ENCODE assay signal across 16 cellular contexts in genomic region chr4:85446462-85446861, GRCh38. TPM values are rescaled to one million over a fixed set of nuclear protein-coding genes. Genes with fewer than 3 reads are reported as not detected.
DNase-seq lines count a peak whose midpoint lies in the region; ATAC-seq and TF ChIP-seq lines count a peak whose summit lies in the region.
"Had no signal": no experiment of that assay in that cellular context is flagged by ENCODE, and none has a peak within 500 bp of the region (broad histone marks: within the 10 kb centered on the region; RNA-seq: fewer than 3 reads in every experiment).

No MANE protein-coding gene starts in this region.

- TF ChIP-seq EP300 in SK-N-SH (IDR thresholded peaks at IDR 0.05; ENCODE audit: borderline replicate concordance in 1 of 2, low read depth in 1 of 2, low read length in 1 of 2): no peak

- H2AFZ ChIP-seq in SK-N-SH (ENCODE audit: low read depth): no peak overlapping the region

- H3K4me3 ChIP-seq in heart left ventricle: no peak overlapping the region
- no peak overlapping the region for H3K4me3 ChIP-seq in thyroid gland (replicated peaks in 1 of 3)
- no peak overlapping the region for H3K4me3 ChIP-seq in SK-N-SH (ENCODE audit: low read depth in 2 of 2, low read length in 1 of 2)
- H3K4me3 ChIP-seq: BLaER1 had no signal

- H3K4me2 ChIP-seq in SK-N-SH: no peak overlapping the region
- H3K4me2 ChIP-seq: BLaER1 had no signal

- no peaks in the 10 kb centered on the region for H3K27me3 ChIP-seq in heart left ventricle
- no peaks in the 10 kb centered on the region for H3K27me3 ChIP-seq in thyroid gland
- no peaks in the 10 kb centered on the region for H3K27me3 ChIP-seq in SK-N-SH (ENCODE audit: insufficient read depth)
- H3K27me3 ChIP-seq: BLaER1 had no signal

- H3K9ac ChIP-seq in SK-N-SH: no peak overlapping the region
- H3K9ac ChIP-seq: BLaER1 had no signal

- TF ChIP-seq CTCF in heart left ventricle (IDR thresholded peaks at IDR 0.05) (no peak), thyroid gland (IDR thresholded peaks at IDR 0.05) (no peak), SK-N-SH (IDR thresholded peaks at IDR 0.05) (no peak)

- no peak for TF ChIP-seq RAD21 in SK-N-SH (IDR thresholded peaks at IDR 0.05; ENCODE audit: low read length)

- CTCF ChIA-PET in SK-N-SH (lab: Yijun Ruan, JAX): no interaction called here

- H3K36me3 ChIP-seq in heart left ventricle (no peaks in the 10 kb centered on the region), thyroid gland (no peaks in the 10 kb centered on the region), SK-N-SH (replicated peaks in 1 of 2; ENCODE audit: control insufficient read depth in 1 of 2, insufficient read depth in 2 of 2, low read length in 1 of 2) (no peaks in the 10 kb centered on the region)
- H3K36me3 ChIP-seq: BLaER1 had no signal

- peaks cover 0 to 10% (median 0%) of the 10 kb centered on the region in 12 donors for H3K4me1 ChIP-seq in heart left ventricle
- H3K4me1 ChIP-seq in thyroid gland: peaks cover 13 to 18% of the 10 kb centered on the region in 2 donors
- H3K4me1 ChIP-seq in SK-N-SH (ENCODE audit: control insufficient read depth in 1 of 2, insufficient read depth in 2 of 2, low read depth in 1 of 2, low read length in 1 of 2): peaks cover 0 to 8% of the 10 kb centered on the region in 2 experiments; a peak in 2 of 4 replicates
- H3K4me1 ChIP-seq: BLaER1 had no signal

- intact Hi-C loops in Right ventricle myocardium inferior (cut with DNase I): no loop called here
- intact Hi-C loops in cardiac septum (cut with DNase I): loop anchor here (10.0 kb wide), 1 partner anchor 362 kb away; no protein-coding TSS in a partner anchor
- intact Hi-C loops in heart left ventricle (cut with DNase I): loop anchor here in 1 of 10 donors (10.0 kb wide), 1 partner anchor 302 kb away; no protein-coding TSS in a partner anchor
- intact Hi-C loops in left ventricle myocardium superior (cut with micrococcal nuclease): no loop called here
- intact Hi-C loops in thyroid gland (cut with DNase I): no loop called here

- no peaks in the 10 kb centered on the region for H3F3A ChIP-seq in SK-N-SH (replicated peaks; ENCODE audit: insufficient read depth)

- ATAC-seq in Right ventricle myocardium inferior (peak; percentile 68), heart left ventricle (peak; percentile 24 to 82 (median 54)), left ventricle myocardium superior (peak; percentile 77), HG03342 (IDR thresholded peaks at IDR 0.05; ENCODE audit: unreplicated experiment) (no peak), HG03025 (IDR thresholded peaks at IDR 0.05; ENCODE audit: low FRiP score, unreplicated experiment) (no peak)

- DNase-seq in Right ventricle myocardium inferior (ENCODE audit: missing footprints) (no peak), cardiac septum (ENCODE audit: low spot score) (no peak), heart left ventricle (no peak), left ventricle myocardium superior (no peak), thyroid gland (no peak), SK-N-SH (no peak)
- DNase-seq: 8988T; CD4-positive, alpha-beta memory T cell; DMS153; DMS79; GDM1; H9 had no signal

- H3K9me3 ChIP-seq in heart left ventricle (no peaks in the 10 kb centered on the region), thyroid gland (no peaks in the 10 kb centered on the region), SK-N-SH (no peaks in the 10 kb centered on the region)
- H3K9me3 ChIP-seq: BLaER1 had no signal

- whole genome bisulfite sequencing in heart left ventricle, 4 donors: 50 to 73% (median 65%) methylated on average over 1 of the region's 1 CpG
- 76 to 82% methylated on average over 1 of the region's 1 CpG for WGBS in thyroid gland, 2 donors
- WGBS in SK-N-SH (ENCODE audit: low lambda C conversion rate): 47% methylated on average over 1 of the region's 1 CpG

- H3K79me2 ChIP-seq in SK-N-SH (ENCODE audit: insufficient read depth): no peaks in the 10 kb centered on the region

- H3K27ac ChIP-seq in heart left ventricle (peak overlapping the region in 6 of 12 donors; percentile 16 to 50 (median 27)), thyroid gland (peak overlapping the region in 2 of 3 donors; percentile 21 to 62), SK-N-SH (ENCODE audit: low read depth in 2 of 2, low read length in 1 of 2) (no peak overlapping the region)
- H3K27ac ChIP-seq: BLaER1, HL-60 had no signal

- H3K9me2 ChIP-seq in SK-N-SH: no peaks in the 10 kb centered on the region

- TF ChIP-seq POLR2A in heart left ventricle (IDR thresholded peaks at IDR 0.05) (no peak), thyroid gland (IDR thresholded peaks at IDR 0.05) (no peak)

- POLR2A ChIA-PET in SK-N-SH (lab: Yijun Ruan, JAX): no interaction called here

- no peaks in the 10 kb centered on the region for H4K20me1 ChIP-seq in SK-N-SH (ENCODE audit: insufficient read depth)
- H4K20me1 ChIP-seq: BLaER1 had no signal

TF ChIP-seq in SK-N-SH, 30 proteins besides CTCF, POLR2A, EP300 and RAD21:
- no peak for TF ChIP-seq RCOR1 (IDR thresholded peaks at IDR 0.05; ENCODE audit: low read length)

RNA-seq across cellular contexts. Expression of gene ARHGAP24, which starts 28.5 kb away (rescaled TPM):
- 10.6 TPM for total RNA-seq in Right ventricle myocardium inferior
- total RNA-seq in cardiac septum: 60.1 TPM
- 10 to 100 TPM; 14.9 to 36.9 (median 25.1) TPM for total RNA-seq in heart left ventricle
- polyA plus RNA-seq in heart left ventricle: 10 to 100 TPM in 1 of 2 donors, 1 to 10 TPM in 1; 4.5 to 15.2 TPM
- 13.3 TPM for total RNA-seq in left ventricle myocardium superior
- total RNA-seq in thyroid gland: 10 to 100 TPM; 20.8 to 70.3 (median 52.4) TPM
- 1.4 and 1.6 TPM in 2 replicates for polyA plus RNA-seq in SK-N-SH (2012; rRNA removed)
- 1.2 and 1.5 TPM in 2 replicates for polyA plus RNA-seq in SK-N-SH (2012; cell fraction: cytosol; rRNA removed)
- 0.77 and 1.2 TPM in 2 replicates for polyA plus RNA-seq in SK-N-SH (2012; cell fraction: nucleus; rRNA removed)
- total RNA-seq: CD4-positive, alpha-beta memory T cell had no signal

Comparison
In these comparisons a context has a peak if more than half of its experiments do, and no peak if none do; other contexts are left out.
1. ATAC-seq: peak in Right ventricle myocardium inferior (single experiment), heart left ventricle (4 of 4) and left ventricle myocardium superior (single experiment); none in HG03342 (single experiment) and HG03025 (single experiment).
2. H3K27ac ChIP-seq: peak in thyroid gland (2 of 3); none in SK-N-SH (0 of 2).